12 cellular contexts compared by ENCODE assay signal in the genomic region with DNA sequence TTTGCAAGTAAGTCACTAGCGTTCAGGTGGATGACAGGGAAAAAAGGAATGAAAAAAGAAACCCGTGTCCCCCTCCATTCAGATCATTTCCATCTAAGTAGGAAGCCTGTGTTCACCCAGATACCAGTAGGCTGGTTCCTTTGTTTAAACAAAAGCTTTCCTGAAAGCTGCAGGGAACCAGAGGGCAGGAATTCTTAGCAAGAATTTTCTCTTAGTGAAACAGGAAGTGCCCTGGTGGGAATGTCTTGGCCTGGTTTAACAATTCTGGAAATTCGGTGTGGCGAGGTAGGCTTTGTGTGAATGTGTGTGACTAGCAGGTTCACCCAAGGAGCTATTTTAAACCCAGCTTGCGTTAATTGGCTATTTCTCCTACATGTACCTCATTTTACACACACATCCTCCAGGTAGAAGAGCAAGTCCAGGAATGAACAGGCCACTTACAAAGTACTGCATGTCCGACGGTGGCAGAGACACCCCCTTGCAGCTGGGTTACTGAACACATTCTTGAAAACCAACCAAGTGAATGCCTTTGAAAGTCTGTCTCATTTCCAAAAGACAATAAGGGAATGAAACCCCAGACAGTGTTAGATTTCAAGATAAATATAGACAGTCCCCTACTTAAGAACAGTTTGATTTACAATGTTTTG.
DNase-seq lines count a peak whose midpoint lies in the region; ATAC-seq, FAIRE-seq and TF ChIP-seq lines count a peak whose summit lies in the region.
"Had no signal": no experiment of that assay in that cellular context is flagged by ENCODE, and none has a peak within 500 bp of the region (broad histone marks: within the 10 kb centered on the region; RNA-seq: fewer than 3 reads in every experiment).

No MANE protein-coding gene starts in this region.

- no peak for TF ChIP-seq POLR2A in breast epithelium (IDR thresholded peaks at IDR 0.05)
- TF ChIP-seq POLR2A in uterus (IDR thresholded peaks at IDR 0.05) = no peak

- H3K27ac ChIP-seq in breast epithelium = peak overlapping the region; percentile 67 to 80
- peak overlapping the region; percentile 26 to 54 for H3K27ac ChIP-seq in uterus
- H3K27ac ChIP-seq in kidney (ENCODE audit: low read depth in 2 of 2, low read length in 2 of 2) = peak overlapping the region in 1 of 2 donors; percentile 7
- H3K27ac ChIP-seq: KMS-11 had no signal

- ATAC-seq in natural killer cell (no peak), GM18867 (IDR thresholded peaks at IDR 0.05; ENCODE audit: unreplicated experiment) (no peak)
- ATAC-seq: A549 had no signal

- H3K27ac Mint-ChIP-seq in MCF 10A (ENCODE audit: low read depth, unreplicated experiment) (no peak overlapping the region), natural killer cell (peak overlapping the region; percentile 98 to 99)
- H3K27ac Mint-ChIP-seq: activated T-helper 2 cell treated with anti-CD3 and anti-CD28 coated beads, Interferon-gamma antibody, Interleukin-2, Interleukin-4, amounts not matched to agents 10 μg/mL and 5 μg/mL and 100 μg/mL, durations not matched to agents 14 hours and 24 hours and 36 hours had no signal

- peak in 1 of 2 donors; percentile 40 for DNase-seq in breast epithelium (ENCODE audit: low spot score in 2 of 2)
- DNase-seq in MCF 10A (ENCODE audit: unreplicated experiment) = no peak
- peak; percentile 90 for DNase-seq in glomerular endothelial cell (ENCODE audit: extremely low read depth, low read depth, low spot score)
- DNase-seq in natural killer cell = no peak
- DNase-seq in uterus = no peak
- DNase-seq in kidney = no peak
- no peak for DNase-seq in activated naive CD4-positive, alpha-beta T cell treated with anti-CD3 and anti-CD28 coated beads, Interleukin-2, amount 50 U/mL, for 16 hours

- POLR2A ChIA-PET in MCF 10A (lab: Yijun Ruan, JAX) = interaction anchor here (0.8 to 1.5 kb wide), 3 partner anchors 15 to 64 kb away, joined by 3 to 8 read pairs (median 3); no protein-coding TSS in a partner anchor

- H3K36me3 ChIP-seq in breast epithelium = no peaks in the 10 kb centered on the region
- no peaks in the 10 kb centered on the region for H3K36me3 ChIP-seq in uterus
- H3K36me3 ChIP-seq in kidney (ENCODE audit: control insufficient read depth in 1 of 2, insufficient read depth in 2 of 2, low read length in 2 of 2) = no peaks in the 10 kb centered on the region

- H3K4me3 Mint-ChIP-seq in MCF 10A (ENCODE audit: unreplicated experiment) = no peak overlapping the region
- peak overlapping the region; percentile 2 for H3K4me3 Mint-ChIP-seq in natural killer cell
- H3K4me3 Mint-ChIP-seq: neural crest cell had no signal

- H3K4me1 ChIP-seq in breast epithelium (no peaks in the 10 kb centered on the region), uterus (peaks cover 0 to 7% of the 10 kb centered on the region in 2 donors), kidney (ENCODE audit: control insufficient read depth in 1 of 2, insufficient read depth in 1 of 2, low read depth in 1 of 2, low read length in 2 of 2) (peaks cover 9 to 13% of the 10 kb centered on the region in 2 donors)

- CTCF ChIA-PET in MCF 10A (lab: Yijun Ruan, JAX) = interaction anchor here (0.9 kb wide), 2 partner anchors 11 to 15 kb away, joined by 3 read pairs; no protein-coding TSS in a partner anchor

- peak overlapping the region in 1 of 3 donors; percentile 19 for H3K4me3 ChIP-seq in breast epithelium
- H3K4me3 ChIP-seq in uterus = no peak overlapping the region
- H3K4me3 ChIP-seq in kidney (ENCODE audit: low read length in 2 of 2) = peak overlapping the region in 1 of 2 donors; percentile 7
- H3K4me3 ChIP-seq: A549 had no signal

- FAIRE-seq in kidney (lab: Jason Lieb, UNC) = no peak
- FAIRE-seq: A549 had no signal

- no peaks in the 10 kb centered on the region for H3K9me3 ChIP-seq in breast epithelium
- no peaks in the 10 kb centered on the region for H3K9me3 ChIP-seq in uterus
- H3K9me3 ChIP-seq in kidney (ENCODE audit: control insufficient read depth in 1 of 2, low read length in 2 of 2) = no peaks in the 10 kb centered on the region
- H3K9me3 ChIP-seq: A549 had no signal

- TF ChIP-seq CTCF in breast epithelium (IDR thresholded peaks at IDR 0.05) (no peak), MCF 10A (IDR thresholded peaks at IDR 0.05; ENCODE audit: unreplicated experiment) (no peak), natural killer cell (IDR thresholded peaks at IDR 0.05) (no peak), uterus (IDR thresholded peaks at IDR 0.05) (no peak), kidney (IDR thresholded peaks at IDR 0.05; ENCODE audit: borderline replicate concordance, extremely low read depth, insufficient read depth) (no peak)

- H3K9me3 Mint-ChIP-seq in MCF 10A (ENCODE audit: unreplicated experiment) = no peaks in the 10 kb centered on the region
- H3K9me3 Mint-ChIP-seq in natural killer cell = no peaks in the 10 kb centered on the region
- H3K9me3 Mint-ChIP-seq: activated T-helper 2 cell treated with anti-CD3 and anti-CD28 coated beads, Interferon-gamma antibody, Interleukin-2, Interleukin-4, amounts not matched to agents 10 μg/mL and 5 μg/mL and 100 μg/mL, durations not matched to agents 14 hours and 24 hours and 36 hours; neural crest cell had no signal

- H3K36me3 Mint-ChIP-seq in MCF 10A (ENCODE audit: insufficient read depth, unreplicated experiment) = no peaks in the 10 kb centered on the region
- no peaks in the 10 kb centered on the region for H3K36me3 Mint-ChIP-seq in natural killer cell

- no peaks in the 10 kb centered on the region for H3K27me3 Mint-ChIP-seq in MCF 10A (ENCODE audit: insufficient read depth, unreplicated experiment)
- no peaks in the 10 kb centered on the region for H3K27me3 Mint-ChIP-seq in natural killer cell (ENCODE audit: low read depth in 2 of 2)

- intact Hi-C loops in breast epithelium (cut with DNase I; ENCODE audit: low total_unique reads) (no loop called here), MCF 10A (cut with micrococcal nuclease) (no loop called here), natural killer cell (cut with micrococcal nuclease) (no loop called here), uterus (cut with DNase I; ENCODE audit: low total_unique reads) (no loop called here), kidney (cut with DNase I) (no loop called here)

- H3K27me3 ChIP-seq in breast epithelium = no peaks in the 10 kb centered on the region
- no peaks in the 10 kb centered on the region for H3K27me3 ChIP-seq in uterus

- H3K9ac ChIP-seq in kidney (ENCODE audit: low read length in 2 of 2) = no peak overlapping the region
- H3K9ac ChIP-seq: KMS-11 had no signal

- peaks cover 19% of the 10 kb centered on the region for H3K4me1 Mint-ChIP-seq in MCF 10A (ENCODE audit: insufficient read depth, unreplicated experiment)
- H3K4me1 Mint-ChIP-seq in natural killer cell = peaks cover 94 to 96% of the 10 kb centered on the region in 2 donors

- no TSS peak for BruUV-seq in MCF 10A (replicated peaks; lab: Mats Ljungman, UMichigan)
